In the genomic region with DNA sequence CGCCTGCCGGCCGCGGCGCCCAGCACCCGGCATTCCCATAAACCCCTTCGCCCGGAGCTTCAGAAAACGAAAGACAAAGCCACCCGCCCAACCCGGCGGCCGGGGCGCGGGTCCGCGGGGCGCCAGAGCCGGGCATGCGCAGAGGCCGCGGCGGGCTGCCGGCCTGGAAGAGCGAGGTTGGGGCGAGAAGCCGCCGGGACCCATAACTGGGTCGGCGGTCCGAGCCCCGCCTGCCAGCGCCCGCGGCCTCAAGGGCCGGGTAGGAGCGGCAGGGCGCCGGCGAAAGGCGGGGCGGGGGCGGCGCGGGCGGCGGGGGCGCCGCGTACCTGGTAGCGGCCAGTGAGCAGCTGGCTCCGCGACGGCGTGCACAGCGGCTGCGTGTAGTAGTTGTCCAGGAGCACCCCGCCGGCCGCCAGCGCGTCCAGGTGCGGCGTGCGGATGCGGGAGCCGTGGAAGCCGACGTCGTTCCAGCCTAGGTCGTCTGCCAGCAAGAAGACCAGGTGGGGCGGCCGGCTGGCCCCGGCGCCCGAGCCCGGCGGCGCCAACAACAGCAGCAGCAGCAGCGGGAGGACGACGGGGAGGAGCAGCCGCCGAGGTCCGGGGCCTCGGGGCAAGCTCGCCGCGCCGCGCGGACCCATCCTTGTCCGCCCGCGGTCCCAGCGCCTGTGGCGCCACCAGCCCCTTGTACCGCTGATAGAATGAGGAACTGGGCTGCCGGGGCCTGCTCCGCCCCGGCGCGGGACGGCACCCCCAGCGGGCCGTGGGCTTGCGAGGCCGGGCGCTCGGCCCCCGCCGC, we compare ENCODE assay signal across 8 cellular contexts. TPM values are rescaled to one million over a fixed set of nuclear protein-coding genes. Genes with fewer than 3 reads are reported as not detected.
DNase-seq lines count a peak whose midpoint lies in the region; ATAC-seq and TF ChIP-seq lines count a peak whose summit lies in the region.

ARSB (minus strand) TSS at position 700 of the 796 bp plus-strand sequence; CDS start at position 638, 62 bp downstream.

- POLR2A ChIA-PET in Caco-2 (lab: Charles Lee): interaction anchor here (0.6 to 1.2 kb wide), 3 partner anchors 57 to 1464 kb away, joined by 3 to 4 read pairs (median 3); no protein-coding TSS in a partner anchor

- TF ChIP-seq CTCF in Caco-2 (IDR thresholded peaks at IDR 0.05; ENCODE audit: insufficient read depth in 1 of 2, low read depth in 1 of 2, low read length in 1 of 2, severe bottlenecking in 1 of 2, unreplicated experiment in 1 of 2): peak in 1 of 2 experiments; percentile 59
- no peak for TF ChIP-seq CTCF in mesothelial cell of epicardium (IDR thresholded peaks at IDR 0.05; ENCODE audit: unreplicated experiment)

- intact Hi-C loops in Caco-2 (cut with micrococcal nuclease; ENCODE audit: unreplicated experiment): loop anchor here (5.0 kb wide), 1 partner anchor 37 kb away; no protein-coding TSS in a partner anchor

- TSS peak; percentile 9 for BruUV-seq in Caco-2 (replicated peaks; lab: Mats Ljungman, UMichigan)

- CTCF ChIA-PET in Caco-2 (lab: Charles Lee): interaction anchor here (0.6 to 1.9 kb wide), 10 partner anchors 10 to 149 kb away, joined by 3 to 7 read pairs (median 4); no protein-coding TSS in a partner anchor

- in situ Hi-C loops in endometrial microvascular endothelial cells (cut with HindIII; ENCODE audit: inconsistent ontology term, low pct_unique_long_range_greater_than_20kb, low sequenced_read_pairs): no loop called here

- peak; percentile 89 to 94 for DNase-seq in Caco-2
- DNase-seq in HUDEP-2 (lab: John Stamatoyannopoulos, UW; ENCODE audit: unreplicated experiment in 76 of 76): peak in 72 of 76 experiments; percentile 20 to 79 (median 64)
- peak; percentile 50 for DNase-seq in NOMO-1 treated with dmso at 0.1 percent for 144 hours (lab: John Stamatoyannopoulos, UW; ENCODE audit: unreplicated experiment)
- peak; percentile 33 for DNase-seq in activated CD8-positive, alpha-beta memory T cell treated with anti-CD3 and anti-CD28 coated beads, Interleukin-2, amount 50 U/mL, for 24 hours (ENCODE audit: extremely low read depth)
- DNase-seq in mesothelial cell of epicardium (ENCODE audit: low spot score in 2 of 2, unreplicated experiment in 2 of 2): peak; percentile 70 to 87
- DNase-seq in stimulated activated CD8-positive, alpha-beta memory T cell treated with anti-CD3 and anti-CD28 coated beads, Interleukin-2, amount 100 ng/mL, for 1 hour (ENCODE audit: low read depth in 2 of 2): peak; percentile 58 to 61

- peak within 1 kb of the TSS; percentile 86 for H3K4me3 ChIP-seq in Caco-2 (ENCODE audit: low read depth, low read length)

- H3K27me3 Mint-ChIP-seq in Caco-2 (ENCODE audit: insufficient read depth, unreplicated experiment) (no peaks in the 10 kb centered on the region), mesothelial cell of epicardium (ENCODE audit: low read depth) (no peaks in the 10 kb centered on the region)

- H3K4me1 Mint-ChIP-seq in Caco-2 (ENCODE audit: low read depth, unreplicated experiment) (peaks cover 13% of the 10 kb centered on the region), mesothelial cell of epicardium (peaks cover 36% of the 10 kb centered on the region)

- peak; percentile 55 for ATAC-seq in GM21381 (IDR thresholded peaks at IDR 0.05; ENCODE audit: unreplicated experiment)

- no peaks in the 10 kb centered on the region for H3K9me3 Mint-ChIP-seq in Caco-2 (ENCODE audit: unreplicated experiment)
- H3K9me3 Mint-ChIP-seq in mesothelial cell of epicardium: peaks cover under 1% of the 10 kb centered on the region

- no peaks in the 10 kb centered on the region for H3K36me3 Mint-ChIP-seq in Caco-2 (ENCODE audit: insufficient read depth, unreplicated experiment)
- no peaks in the 10 kb centered on the region for H3K36me3 Mint-ChIP-seq in mesothelial cell of epicardium

- H3K9me3 ChIP-seq in Caco-2: no peaks in the 10 kb centered on the region

- H3K36me3 ChIP-seq in Caco-2 (ENCODE audit: control insufficient read depth, insufficient read depth, low read length): no peaks in the 10 kb centered on the region

- H3K27me3 ChIP-seq in Caco-2 (replicated peaks; ENCODE audit: control insufficient read depth, insufficient read depth, low read length): no peaks in the 10 kb centered on the region

- H3K4me3 Mint-ChIP-seq in Caco-2 (ENCODE audit: unreplicated experiment) (peak within 1 kb of the TSS; percentile 83), mesothelial cell of epicardium (peak within 1 kb of the TSS; percentile 81)

- peaks cover 21% of the 10 kb centered on the region for H3K4me1 ChIP-seq in Caco-2

- H3K27ac Mint-ChIP-seq in Caco-2 (ENCODE audit: unreplicated experiment) (peak within 1 kb of the TSS; percentile 84), mesothelial cell of epicardium (peak within 1 kb of the TSS; percentile 95)

RNA-seq across cellular contexts. Expression of gene ARSB, which starts in this region (rescaled TPM):
- total RNA-seq in Caco-2 (2022) (17.4 and 17.9 TPM in 2 replicates), endometrial microvascular endothelial cells (ENCODE audit: inconsistent ontology term) (20.3 TPM), mesothelial cell of epicardium (21.4 to 23.4 TPM (median 22.5 TPM) in 3 replicates)

Comparison
In these comparisons a context has a peak if more than half of its experiments do, and no peak if none do; other contexts are left out.
1. Peak in every context shown above with its lines: DNase-seq, ATAC-seq and H3K4me3 ChIP-seq.
2. DNase-seq: peak in every context shown above with its lines; median percentile 92 in Caco-2; 78 in mesothelial cell of epicardium; 64 in HUDEP-2; 60 in stimulated activated CD8-positive, alpha-beta memory T cell treated with anti-CD3 and anti-CD28 coated beads, Interleukin-2, amount 100 ng/mL, for 1 hour; 50 in NOMO-1 treated with dmso at 0.1 percent for 144 hours; 33 in activated CD8-positive, alpha-beta memory T cell treated with anti-CD3 and anti-CD28 coated beads, Interleukin-2, amount 50 U/mL, for 24 hours.